ENCODE assay signal across 20 cellular contexts in the genomic region with DNA sequence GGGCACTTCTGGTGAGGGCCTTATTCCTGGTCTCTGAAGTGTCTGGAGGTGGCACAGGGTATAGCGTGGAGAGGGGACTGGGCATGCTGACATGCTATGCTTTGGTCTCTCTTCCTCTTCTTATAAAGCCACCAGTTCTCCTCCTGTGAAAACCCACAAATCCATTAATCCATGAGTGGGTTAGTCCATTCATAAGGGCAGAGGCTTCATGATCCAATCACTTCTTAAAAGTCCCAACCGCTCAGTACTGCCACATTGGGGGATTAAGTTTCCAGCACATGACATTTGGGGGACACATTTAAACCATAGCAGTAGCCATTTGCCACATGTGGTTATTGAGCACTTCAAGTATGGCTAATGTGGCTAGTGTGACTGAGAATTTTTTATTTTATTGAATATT.
"Had no signal": no experiment of that assay in that cellular context is flagged by ENCODE, and none has a peak within 500 bp of the region (broad histone marks: within the 10 kb centered on the region; RNA-seq: fewer than 3 reads in every experiment).

No MANE protein-coding gene starts in this region.

- H3K27ac Mint-ChIP-seq: activated B cell treated with CpG ODN at 0.5 μM for 24 hours; activated CD4-positive, alpha-beta T cell treated with anti-CD3 and anti-CD28 coated beads for 36 hours; activated naive CD4-positive, alpha-beta T cell treated with anti-CD3 and anti-CD28 coated beads, Interleukin-2, amount 10 ng/mL, durations not matched to agents 7 days and 5 days; endodermal cell; mesothelial cell of epicardium; natural killer cell had no signal

- H3K4me3 ChIP-seq: heart left ventricle, prostate gland, upper lobe of right lung had no signal

- ATAC-seq: activated CD4-positive, alpha-beta T cell treated with anti-CD3 and anti-CD28 coated beads for 36 hours; heart left ventricle; left ventricle myocardium superior; natural killer cell; stimulated activated naive CD8-positive, alpha-beta T cell treated with anti-CD3 and anti-CD28 coated beads, Interleukin-15, Interleukin-2, amounts not matched to agents 100 U/mL and 50 U/mL, for 24 hours; upper lobe of right lung had no signal

- H3K4me1 ChIP-seq: prostate gland had no signal

- H3K27ac ChIP-seq: heart left ventricle, prostate gland, upper lobe of right lung had no signal

- H3K9me3 ChIP-seq: heart left ventricle, prostate gland, upper lobe of right lung had no signal

- H3K27me3 ChIP-seq: upper lobe of right lung had no signal

- DNase-seq: activated B cell treated with CpG ODN at 0.5 μM for 24 hours; activated CD4-positive, alpha-beta T cell treated with anti-CD3 and anti-CD28 coated beads for 36 hours; activated CD4-positive, alpha-beta T cell treated with anti-CD3 and anti-CD28 coated beads, Interleukin-2, amount 50 U/mL, for 48 hours; activated naive CD4-positive, alpha-beta T cell treated with anti-CD3 and anti-CD28 coated beads, Interleukin-2, amount 10 ng/mL, durations not matched to agents 7 days and 5 days; activated T-cell treated with anti-CD3 and anti-CD28 coated beads, Interleukin-2, amount 50 U/mL, for 48 hours; amygdala; cerebellar nuclear complex; cortex of kidney; endodermal cell; heart left ventricle; left ventricle myocardium superior; mammary epithelial cell; natural killer cell; stimulated activated CD4-positive, alpha-beta T cell treated with anti-CD3 and anti-CD28 coated beads, Interleukin-4, amount 100 ng/mL, for 24 hours; stimulated activated naive CD8-positive, alpha-beta T cell treated with anti-CD3 and anti-CD28 coated beads, Interleukin-15, Interleukin-2, amounts not matched to agents 100 U/mL and 50 U/mL, for 24 hours; T1000; upper lobe of right lung had no signal

- H3K4me3 Mint-ChIP-seq: activated B cell treated with CpG ODN at 0.5 μM for 24 hours; activated CD4-positive, alpha-beta T cell treated with anti-CD3 and anti-CD28 coated beads for 36 hours; activated naive CD4-positive, alpha-beta T cell treated with anti-CD3 and anti-CD28 coated beads, Interleukin-2, amount 10 ng/mL, durations not matched to agents 7 days and 5 days; endodermal cell; mesothelial cell of epicardium; natural killer cell had no signal

- H3K9me3 Mint-ChIP-seq: activated B cell treated with CpG ODN at 0.5 μM for 24 hours; activated naive CD4-positive, alpha-beta T cell treated with anti-CD3 and anti-CD28 coated beads, Interleukin-2, amount 10 ng/mL, durations not matched to agents 7 days and 5 days; endodermal cell; mesothelial cell of epicardium; natural killer cell had no signal

- H3K36me3 ChIP-seq: heart left ventricle, prostate gland, upper lobe of right lung had no signal

- H3K36me3 Mint-ChIP-seq: activated naive CD4-positive, alpha-beta T cell treated with anti-CD3 and anti-CD28 coated beads, Interleukin-2, amount 10 ng/mL, durations not matched to agents 7 days and 5 days; mesothelial cell of epicardium; natural killer cell had no signal

- H3K27me3 Mint-ChIP-seq: activated B cell treated with CpG ODN at 0.5 μM for 24 hours; activated CD4-positive, alpha-beta T cell treated with anti-CD3 and anti-CD28 coated beads for 36 hours had no signal

- H3K4me1 Mint-ChIP-seq: activated B cell treated with CpG ODN at 0.5 μM for 24 hours had no signal

- FAIRE-seq: islet of Langerhans had no signal
